19 cellular contexts compared by ENCODE assay signal in genomic region chr7:107207459-107207858, GRCh38. TPM values are rescaled to one million over a fixed set of nuclear protein-coding genes. Genes with fewer than 3 reads are reported as not detected.
DNase-seq lines count a peak whose midpoint lies in the region; ATAC-seq lines count a peak whose summit lies in the region.
"Had no signal": no experiment of that assay in that cellular context is flagged by ENCODE, and none has a peak within 500 bp of the region (broad histone marks: within the 10 kb centered on the region; RNA-seq: fewer than 3 reads in every experiment).

No MANE protein-coding gene starts in this region.

- peaks cover 1% of the 10 kb centered on the region for H3K4me1 Mint-ChIP-seq in activated CD4-positive, alpha-beta memory T cell treated with anti-CD3 and anti-CD28 coated beads for 36 hours (ENCODE audit: low read depth)
- no peaks in the 10 kb centered on the region for H3K4me1 Mint-ChIP-seq in activated CD4-positive, alpha-beta memory T cell treated with anti-CD3 and anti-CD28 coated beads, Interleukin-2, amount 10 ng/mL, durations not matched to agents 7 days and 5 days
- peaks cover 7% of the 10 kb centered on the region for H3K4me1 Mint-ChIP-seq in T-helper 17 cell
- H3K4me1 Mint-ChIP-seq: B cell had no signal

- no peak overlapping the region for H3K9ac ChIP-seq in subcutaneous abdominal adipose tissue (ENCODE audit: low read length in 5 of 5)

- H3K4me3 Mint-ChIP-seq in activated CD4-positive, alpha-beta memory T cell treated with anti-CD3 and anti-CD28 coated beads for 36 hours = no peak overlapping the region
- no peak overlapping the region for H3K4me3 Mint-ChIP-seq in activated CD4-positive, alpha-beta memory T cell treated with anti-CD3 and anti-CD28 coated beads, Interleukin-2, amount 10 ng/mL, durations not matched to agents 7 days and 5 days
- H3K4me3 Mint-ChIP-seq in T-helper 17 cell = no peak overlapping the region
- H3K4me3 Mint-ChIP-seq: activated T-helper 1 cell treated with anti-CD3 and anti-CD28 coated beads, Interleukin-12 subunit alpha, Interleukin-12 subunit beta, Interleukin-2, Interleukin-4 antibody, amounts not matched to agents 30 ng/mL and 10 ng/mL and 1 ng/mL, durations not matched to agents 14 hours and 24 hours and 36 hours; B cell had no signal

- H3K4me3 ChIP-seq in subcutaneous abdominal adipose tissue (ENCODE audit: low read depth in 1 of 5, low read length in 5 of 5) = no peak overlapping the region

- H3K27ac ChIP-seq in layer of hippocampus (ENCODE audit: low read depth, low read length) (peak overlapping the region; percentile 49), subcutaneous abdominal adipose tissue (ENCODE audit: low read depth, low read length) (peak overlapping the region; percentile 58)

- ATAC-seq in T-helper 17 cell (no peak), GM18873 (IDR thresholded peaks at IDR 0.05; ENCODE audit: low FRiP score, unreplicated experiment) (no peak)

- peaks cover 26 to 65% (median 48%) of the 10 kb centered on the region in 5 donors for H3K36me3 ChIP-seq in subcutaneous abdominal adipose tissue (ENCODE audit: control insufficient read depth in 5 of 5, insufficient read depth in 5 of 5, low read length in 5 of 5)

- H3K9me3 ChIP-seq in T-helper 17 cell (ENCODE audit: control insufficient read depth, low read length, poor library complexity, severe bottlenecking) = no peaks in the 10 kb centered on the region
- H3K9me3 ChIP-seq in subcutaneous abdominal adipose tissue (ENCODE audit: control insufficient read depth in 5 of 5, low read length in 5 of 5) = no peaks in the 10 kb centered on the region

- no peaks in the 10 kb centered on the region for H3K27me3 Mint-ChIP-seq in activated CD4-positive, alpha-beta memory T cell treated with anti-CD3 and anti-CD28 coated beads for 36 hours
- no peaks in the 10 kb centered on the region for H3K27me3 Mint-ChIP-seq in activated CD4-positive, alpha-beta memory T cell treated with anti-CD3 and anti-CD28 coated beads, Interleukin-2, amount 10 ng/mL, durations not matched to agents 7 days and 5 days
- no peaks in the 10 kb centered on the region for H3K27me3 Mint-ChIP-seq in T-helper 17 cell
- H3K27me3 Mint-ChIP-seq: B cell had no signal

- intact Hi-C loops in activated CD4-positive, alpha-beta memory T cell treated with anti-CD3 and anti-CD28 coated beads for 36 hours (cut with micrococcal nuclease) = no loop called here

- CTCF ChIA-PET in activated CD4-positive, alpha-beta memory T cell treated with anti-CD3 and anti-CD28 coated beads for 36 hours (lab: Charles Lee) = no interaction called here
- CTCF ChIA-PET in activated CD4-positive, alpha-beta memory T cell treated with anti-CD3 and anti-CD28 coated beads, Interleukin-2, amount 10 ng/mL, durations not matched to agents 7 days and 5 days (lab: Charles Lee) = interaction anchor here (1.1 to 1.7 kb wide), 2 partner anchors 13 to 18 kb away, joined by 3 to 4 read pairs; no protein-coding TSS in a partner anchor

- POLR2A ChIA-PET in activated CD4-positive, alpha-beta memory T cell treated with anti-CD3 and anti-CD28 coated beads for 36 hours (lab: Charles Lee) = no interaction called here
- POLR2A ChIA-PET in activated CD4-positive, alpha-beta memory T cell treated with anti-CD3 and anti-CD28 coated beads, Interleukin-2, amount 10 ng/mL, durations not matched to agents 7 days and 5 days (lab: Charles Lee) = no interaction called here

- H3K27ac Mint-ChIP-seq in activated CD4-positive, alpha-beta memory T cell treated with anti-CD3 and anti-CD28 coated beads for 36 hours = peak overlapping the region; percentile 52
- no peak overlapping the region for H3K27ac Mint-ChIP-seq in activated CD4-positive, alpha-beta memory T cell treated with anti-CD3 and anti-CD28 coated beads, Interleukin-2, amount 10 ng/mL, durations not matched to agents 7 days and 5 days
- H3K27ac Mint-ChIP-seq in T-helper 17 cell = peak overlapping the region; percentile 16
- H3K27ac Mint-ChIP-seq: activated T-helper 1 cell treated with anti-CD3 and anti-CD28 coated beads, Interleukin-12 subunit alpha, Interleukin-12 subunit beta, Interleukin-2, Interleukin-4 antibody, amounts not matched to agents 30 ng/mL and 10 ng/mL and 1 ng/mL, durations not matched to agents 14 hours and 24 hours and 36 hours had no signal

- H3K9me3 Mint-ChIP-seq in activated CD4-positive, alpha-beta memory T cell treated with anti-CD3 and anti-CD28 coated beads for 36 hours = no peaks in the 10 kb centered on the region
- no peaks in the 10 kb centered on the region for H3K9me3 Mint-ChIP-seq in activated CD4-positive, alpha-beta memory T cell treated with anti-CD3 and anti-CD28 coated beads, Interleukin-2, amount 10 ng/mL, durations not matched to agents 7 days and 5 days
- H3K9me3 Mint-ChIP-seq: activated T-helper 1 cell treated with anti-CD3 and anti-CD28 coated beads, Interleukin-12 subunit alpha, Interleukin-12 subunit beta, Interleukin-2, Interleukin-4 antibody, amounts not matched to agents 30 ng/mL and 10 ng/mL and 1 ng/mL, durations not matched to agents 14 hours and 24 hours and 36 hours had no signal

- H3K27me3 ChIP-seq in layer of hippocampus (ENCODE audit: control insufficient read depth, insufficient read depth, low read length) = no peaks in the 10 kb centered on the region
- H3K27me3 ChIP-seq in subcutaneous abdominal adipose tissue (ENCODE audit: control insufficient read depth in 5 of 5, insufficient read depth in 4 of 5, low read length in 5 of 5) = no peaks in the 10 kb centered on the region

- peaks cover 0 to 27% (median 22%) of the 10 kb centered on the region in 5 donors for H3K4me1 ChIP-seq in subcutaneous abdominal adipose tissue (ENCODE audit: control insufficient read depth in 5 of 5, insufficient read depth in 5 of 5, low read length in 5 of 5)

- H3K36me3 Mint-ChIP-seq in activated CD4-positive, alpha-beta memory T cell treated with anti-CD3 and anti-CD28 coated beads for 36 hours = peaks cover 28% of the 10 kb centered on the region
- H3K36me3 Mint-ChIP-seq in activated CD4-positive, alpha-beta memory T cell treated with anti-CD3 and anti-CD28 coated beads, Interleukin-2, amount 10 ng/mL, durations not matched to agents 7 days and 5 days (ENCODE audit: low read depth) = peaks cover 38% of the 10 kb centered on the region
- peaks cover 12% of the 10 kb centered on the region for H3K36me3 Mint-ChIP-seq in T-helper 17 cell (ENCODE audit: low read depth)

- no peak for DNase-seq in activated CD4-positive, alpha-beta memory T cell treated with anti-CD3 and anti-CD28 coated beads for 36 hours
- DNase-seq in activated CD4-positive, alpha-beta memory T cell treated with anti-CD3 and anti-CD28 coated beads, Interleukin-2, amount 10 ng/mL, durations not matched to agents 7 days and 5 days = no peak
- DNase-seq in T-helper 17 cell (no peak), NCI-H1105 (lab: John Stamatoyannopoulos, UW) (no peak), NCI-H2029 treated with DMSO at 0.1 percent for 48 hours (lab: John Stamatoyannopoulos, UW) (no peak)
- DNase-seq: 8988T; activated CD8-positive, alpha-beta memory T cell treated with anti-CD3 and anti-CD28 coated beads for 24 hours; central memory CD4-positive, alpha-beta T cell; effector memory CD4-positive, alpha-beta T cell; NCI-H1092 treated with DMSO at 0.1 percent for 48 hours; NCI-H2107; NCI-H510A treated with DMSO at 0.1 percent for 48 hours; retina; stimulated activated naive CD4-positive, alpha-beta T cell had no signal

RNA-seq across cellular contexts. Expression of gene HBP1, which starts 38.7 kb away (rescaled TPM):
- 10 to 100 TPM; 24.3 to 26.7 TPM for total RNA-seq in activated CD4-positive, alpha-beta memory T cell treated with anti-CD3 and anti-CD28 coated beads for 36 hours
- total RNA-seq in activated CD4-positive, alpha-beta memory T cell treated with anti-CD3 and anti-CD28 coated beads, Interleukin-2, amount 10 ng/mL, durations not matched to agents 7 days and 5 days = 10 to 100 TPM; 44.0 to 45.5 TPM
- 100 to 1,000 TPM; 250 to 252 TPM for total RNA-seq in T-helper 17 cell

Comparison
In these comparisons a context has a peak if more than half of its experiments do, and no peak if none do; other contexts are left out.
1. RNA of gene HBP1, which starts 38.7 kb away (total RNA-seq): 250 to 252 TPM in T-helper 17 cell; 44.0 to 45.5 TPM in activated CD4-positive, alpha-beta memory T cell treated with anti-CD3 and anti-CD28 coated beads, Interleukin-2, amount 10 ng/mL, durations not matched to agents 7 days and 5 days and 24.3 to 26.7 TPM in activated CD4-positive, alpha-beta memory T cell treated with anti-CD3 and anti-CD28 coated beads for 36 hours; every median in the first group is over 4 times any median in the second.